In the genomic region with DNA sequence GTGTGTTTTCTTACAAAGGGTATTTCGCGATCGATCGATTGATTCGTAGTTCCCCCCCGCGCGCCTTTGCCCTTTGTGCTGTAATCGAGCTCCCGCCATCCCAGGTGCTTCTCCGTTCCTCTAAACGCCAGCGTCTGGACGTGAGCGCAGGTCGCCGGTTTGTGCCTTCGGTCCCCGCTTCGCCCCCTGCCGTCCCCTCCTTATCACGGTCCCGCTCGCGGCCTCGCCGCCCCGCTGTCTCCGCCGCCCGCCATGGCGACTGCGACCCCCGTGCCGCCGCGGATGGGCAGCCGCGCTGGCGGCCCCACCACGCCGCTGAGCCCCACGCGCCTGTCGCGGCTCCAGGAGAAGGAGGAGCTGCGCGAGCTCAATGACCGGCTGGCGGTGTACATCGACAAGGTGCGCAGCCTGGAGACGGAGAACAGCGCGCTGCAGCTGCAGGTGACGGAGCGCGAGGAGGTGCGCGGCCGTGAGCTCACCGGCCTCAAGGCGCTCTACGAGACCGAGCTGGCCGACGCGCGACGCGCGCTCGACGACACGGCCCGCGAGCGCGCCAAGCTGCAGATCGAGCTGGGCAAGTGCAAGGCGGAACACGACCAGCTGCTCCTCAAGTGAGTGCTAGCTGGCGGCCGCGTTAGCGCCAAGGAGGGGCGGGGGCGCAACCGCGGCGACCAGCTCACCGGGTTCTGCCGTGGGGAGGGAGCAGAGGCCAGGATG, we compare ENCODE assay signal across 8 cellular contexts. TPM values are rescaled to one million over a fixed set of nuclear protein-coding genes. Genes with fewer than 3 reads are reported as not detected.
DNase-seq lines count a peak whose midpoint lies in the region; ATAC-seq, FAIRE-seq and TF ChIP-seq lines count a peak whose summit lies in the region.

No MANE protein-coding gene starts in this region.

- H3K4me2 ChIP-seq in A549, result peak overlapping the region; percentile 84

- H3K27me3 ChIP-seq in left ventricle myocardium inferior (ENCODE audit: low read depth), result peaks cover under 1% of the 10 kb centered on the region

- TF ChIP-seq POLR2A in A549 (IDR thresholded peaks at IDR 0.05; ENCODE audit: low read length), result no peak

- H3K27ac ChIP-seq in A549 (peak overlapping the region; percentile 94 to 97), adipose tissue (ENCODE audit: low read depth, low read length) (peak overlapping the region; percentile 77), left ventricle myocardium inferior (replicated peaks) (peak overlapping the region; percentile 89)

- H3K9me3 ChIP-seq in A549 (no peaks in the 10 kb centered on the region), left ventricle myocardium inferior (replicated peaks) (no peaks in the 10 kb centered on the region)

- H3K4me1 ChIP-seq in A549 (peaks cover 21% of the 10 kb centered on the region), left ventricle myocardium inferior (peaks cover 37% of the 10 kb centered on the region)

- POLR2A ChIA-PET in A549 (lab: Yijun Ruan, JAX), result interaction anchor here (0.8 to 3.5 kb wide), 7 partner anchors 9 to 182 kb away, joined by 3 to 14 read pairs (median 6); partner anchors contain the start of genes ALDH7A1 and PHAX

- H3K36me3 ChIP-seq in left ventricle myocardium inferior, result no peaks in the 10 kb centered on the region

- DNase-seq in A549 (ENCODE audit: low read depth in 1 of 2, low spot score in 1 of 2) (peak in 1 of 2 experiments; percentile 72), GM13976 (ENCODE audit: low spot score) (no peak), left ventricle myocardium inferior (peak; percentile 33), posterior cingulate gyrus (peak in 9 of 10 donors; percentile 31 to 93 (median 67)), ureter (ENCODE audit: low spot score) (peak; percentile 62)

- under 1% methylated on average over 28 of the region's 93 CpGs for WGBS in A549 (ENCODE audit: missing lambda C conversion rate)
- 0 to 1% (median 1%) methylated on average over 85 to 93 of the region's 93 CpGs for WGBS in adipose tissue, 3 donors

- in situ Hi-C loops in GM13976 (cut with MboI; ENCODE audit: low sequenced_read_pairs, unreplicated experiment), result no loop called here

- H3K4me3 ChIP-seq in A549 (peak overlapping the region; percentile 93), left ventricle myocardium inferior (peak overlapping the region; percentile 90)

- no peak for TF ChIP-seq EP300 in A549 (IDR thresholded peaks at IDR 0.05)

- ATAC-seq in A549 (peak; percentile 22 to 61), HG03354 (IDR thresholded peaks at IDR 0.05; ENCODE audit: poor library complexity, severe bottlenecking, unreplicated experiment) (peak; percentile 26), SK-N-SH treated with all-trans-retinoic acid at 6 μM for 48 hours (peak; percentile 11)

- TF ChIP-seq CTCF in A549 (IDR thresholded peaks at IDR 0.05) (peak; percentile 5; the same call in 1 of the 3 replicates), GM13976 (IDR thresholded peaks at IDR 0.05; ENCODE audit: borderline replicate concordance, control extremely low read depth, extremely low read depth, insufficient read depth, missing control alignments) (peak; percentile 18), left ventricle myocardium inferior (IDR thresholded peaks at IDR 0.05; ENCODE audit: borderline replicate concordance) (peak; percentile 30)

- FAIRE-seq in A549 (lab: Jason Lieb, UNC), result no peak

- no peak for TF ChIP-seq RAD21 in A549 (conservative IDR thresholded peaks at IDR 0.05 in 1 of 2, IDR thresholded peaks at IDR 0.05 in 1 of 2)

- CTCF ChIA-PET in A549 (lab: Yijun Ruan, JAX), result interaction anchor here (0.6 to 9.1 kb wide), 15 partner anchors 9 to 182 kb away, joined by 3 to 206 read pairs (median 5); partner anchors contain the start of genes ALDH7A1 and PHAX

- intact Hi-C loops in left ventricle myocardium inferior (cut with micrococcal nuclease) (no loop called here), posterior cingulate gyrus (cut with DNase I) (no loop called here)

TF ChIP-seq in A549, 52 proteins besides CTCF, POLR2A, EP300 and RAD21 (continues in another document):
- TF ChIP-seq BCL3 (IDR thresholded peaks at IDR 0.05) (no peak), JUN (IDR thresholded peaks at IDR 0.05) (no peak; a peak in 1 of 5 replicates), MYC (IDR thresholded peaks at IDR 0.05; ENCODE audit: borderline replicate concordance, low read length) (0 out of 2 replicates have a peak, but pooled peaks have one; percentile 1), RNF2 (IDR thresholded peaks at IDR 0.05; ENCODE audit: borderline replicate concordance, low read depth) (0 out of 2 replicates have a peak, but pooled peaks have one; percentile 58), MAFK (IDR thresholded peaks at IDR 0.05; ENCODE audit: partially characterized antibody) (no peak), ELK1 (IDR thresholded peaks at IDR 0.05; ENCODE audit: low read depth, low read length) (no peak), CHD2 (IDR thresholded peaks at IDR 0.05; ENCODE audit: low read length, partially characterized antibody) (no peak), BHLHE40 (IDR thresholded peaks at IDR 0.05; ENCODE audit: low read depth, low read length) (no peak), HEYL (CRISPR knock-in tag; IDR thresholded peaks at IDR 0.05) (no peak), ZC3H11A (IDR thresholded peaks at IDR 0.05) (no peak)

TF ChIP-seq in SK-N-SH treated with all-trans-retinoic acid at 6 μM for 48 hours, 23 proteins besides CTCF, POLR2A, EP300 and RAD21 (continues in another document):
- no peak for TF ChIP-seq CREB5 (CRISPR knock-in tag; IDR thresholded peaks at IDR 0.05; ENCODE audit: low read depth)
- TF ChIP-seq, protein P1, sequence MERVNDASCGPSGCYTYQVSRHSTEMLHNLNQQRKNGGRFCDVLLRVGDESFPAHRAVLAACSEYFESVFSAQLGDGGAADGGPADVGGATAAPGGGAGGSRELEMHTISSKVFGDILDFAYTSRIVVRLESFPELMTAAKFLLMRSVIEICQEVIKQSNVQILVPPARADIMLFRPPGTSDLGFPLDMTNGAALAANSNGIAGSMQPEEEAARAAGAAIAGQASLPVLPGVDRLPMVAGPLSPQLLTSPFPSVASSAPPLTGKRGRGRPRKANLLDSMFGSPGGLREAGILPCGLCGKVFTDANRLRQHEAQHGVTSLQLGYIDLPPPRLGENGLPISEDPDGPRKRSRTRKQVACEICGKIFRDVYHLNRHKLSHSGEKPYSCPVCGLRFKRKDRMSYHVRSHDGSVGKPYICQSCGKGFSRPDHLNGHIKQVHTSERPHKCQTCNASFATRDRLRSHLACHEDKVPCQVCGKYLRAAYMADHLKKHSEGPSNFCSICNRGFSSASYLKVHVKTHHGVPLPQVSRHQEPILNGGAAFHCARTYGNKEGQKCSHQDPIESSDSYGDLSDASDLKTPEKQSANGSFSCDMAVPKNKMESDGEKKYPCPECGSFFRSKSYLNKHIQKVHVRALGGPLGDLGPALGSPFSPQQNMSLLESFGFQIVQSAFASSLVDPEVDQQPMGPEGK (CRISPR knock-in tag; IDR thresholded peaks at IDR 0.05; ENCODE audit: borderline replicate concordance), result no peak
- TF ChIP-seq ARNTL (CRISPR knock-in tag; IDR thresholded peaks at IDR 0.05; ENCODE audit: borderline replicate concordance, low read depth), result no peak
- no peak for TF ChIP-seq ESRRG (CRISPR knock-in tag; IDR thresholded peaks at IDR 0.05)
- no peak for TF ChIP-seq TSHZ2 (CRISPR knock-in tag; IDR thresholded peaks at IDR 0.05)
- TF ChIP-seq ISL1 (CRISPR knock-in tag; IDR thresholded peaks at IDR 0.05), result no peak
- no peak for TF ChIP-seq TOX (CRISPR knock-in tag; IDR thresholded peaks at IDR 0.05; ENCODE audit: borderline replicate concordance)
- TF ChIP-seq ZFP3 (CRISPR knock-in tag; IDR thresholded peaks at IDR 0.05), result no peak
- TF ChIP-seq ZNF8 (CRISPR knock-in tag; IDR thresholded peaks at IDR 0.05), result no peak
- no peak for TF ChIP-seq ZC3H10 (CRISPR knock-in tag; IDR thresholded peaks at IDR 0.05)

RNA-seq across cellular contexts. Expression of gene LMNB1, which starts 0.5 kb away (rescaled TPM):
- 37.0 and 45.9 TPM in 2 replicates for polyA plus RNA-seq in A549 (2011; rRNA removed)
- polyA plus RNA-seq in A549 (2012; cell fraction: cytosol; rRNA removed), result 66.0 and 76.2 TPM in 2 replicates
- polyA plus RNA-seq in A549 (2012; cell fraction: nucleus; rRNA removed), result 73.3 and 176 TPM in 2 replicates
- 55.6 to 62.2 TPM (median 57.0 TPM) in 3 replicates for polyA plus RNA-seq in A549 (2017; fragmentation: RNase III; extraction: RNeasy Plus Mini Kit Qiagen cat#74134 plus additional on column Dnase treatment)
- polyA minus RNA-seq in A549 (2011; rRNA and poly(A)+ RNA removed), result 16.6 and 19.2 TPM in 2 replicates
- polyA plus RNA-seq in adipose tissue, result 10 to 100 TPM in 2 of 3 donors, 1 to 10 TPM in 1; 2.2 to 13.6 (median 11.3) TPM
- 1.8 TPM for total RNA-seq in left ventricle myocardium inferior
- total RNA-seq in ureter, result 7.3 TPM
